ENCODE assay signal across 1 cellular context in the genomic region with DNA sequence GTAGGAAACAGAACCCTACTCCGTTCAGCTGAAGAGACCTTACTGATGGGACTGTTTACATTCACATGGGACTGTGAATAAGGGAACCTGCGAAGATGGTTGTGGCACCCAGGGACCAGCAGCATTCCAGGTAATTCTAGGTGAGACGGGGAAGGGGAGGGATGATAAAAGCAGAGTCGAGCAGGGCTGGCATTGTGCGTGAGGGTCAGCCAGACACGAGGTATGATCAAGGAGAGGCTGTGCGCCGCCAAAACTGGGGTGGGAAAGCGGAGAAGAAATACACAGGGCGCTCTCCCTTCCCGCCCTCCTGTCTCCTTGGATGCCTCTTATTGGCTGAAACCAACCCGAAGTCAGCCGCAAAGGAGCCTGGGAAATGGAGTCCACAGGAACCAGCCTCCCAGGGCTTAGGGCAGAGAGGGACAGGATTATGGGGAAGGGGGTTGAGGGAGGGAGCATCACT.
TF ChIP-seq lines count a peak whose summit lies in the region.

No MANE protein-coding gene starts in this region.

TF ChIP-seq in K562, 482 proteins besides CTCF, POLR2A, EP300 and RAD21 (continued from another document):
- TF ChIP-seq, protein P1, sequence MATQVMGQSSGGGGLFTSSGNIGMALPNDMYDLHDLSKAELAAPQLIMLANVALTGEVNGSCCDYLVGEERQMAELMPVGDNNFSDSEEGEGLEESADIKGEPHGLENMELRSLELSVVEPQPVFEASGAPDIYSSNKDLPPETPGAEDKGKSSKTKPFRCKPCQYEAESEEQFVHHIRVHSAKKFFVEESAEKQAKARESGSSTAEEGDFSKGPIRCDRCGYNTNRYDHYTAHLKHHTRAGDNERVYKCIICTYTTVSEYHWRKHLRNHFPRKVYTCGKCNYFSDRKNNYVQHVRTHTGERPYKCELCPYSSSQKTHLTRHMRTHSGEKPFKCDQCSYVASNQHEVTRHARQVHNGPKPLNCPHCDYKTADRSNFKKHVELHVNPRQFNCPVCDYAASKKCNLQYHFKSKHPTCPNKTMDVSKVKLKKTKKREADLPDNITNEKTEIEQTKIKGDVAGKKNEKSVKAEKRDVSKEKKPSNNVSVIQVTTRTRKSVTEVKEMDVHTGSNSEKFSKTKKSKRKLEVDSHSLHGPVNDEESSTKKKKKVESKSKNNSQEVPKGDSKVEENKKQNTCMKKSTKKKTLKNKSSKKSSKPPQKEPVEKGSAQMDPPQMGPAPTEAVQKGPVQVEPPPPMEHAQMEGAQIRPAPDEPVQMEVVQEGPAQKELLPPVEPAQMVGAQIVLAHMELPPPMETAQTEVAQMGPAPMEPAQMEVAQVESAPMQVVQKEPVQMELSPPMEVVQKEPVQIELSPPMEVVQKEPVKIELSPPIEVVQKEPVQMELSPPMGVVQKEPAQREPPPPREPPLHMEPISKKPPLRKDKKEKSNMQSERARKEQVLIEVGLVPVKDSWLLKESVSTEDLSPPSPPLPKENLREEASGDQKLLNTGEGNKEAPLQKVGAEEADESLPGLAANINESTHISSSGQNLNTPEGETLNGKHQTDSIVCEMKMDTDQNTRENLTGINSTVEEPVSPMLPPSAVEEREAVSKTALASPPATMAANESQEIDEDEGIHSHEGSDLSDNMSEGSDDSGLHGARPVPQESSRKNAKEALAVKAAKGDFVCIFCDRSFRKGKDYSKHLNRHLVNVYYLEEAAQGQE (CRISPR knock-in tag; IDR thresholded peaks at IDR 0.05; ENCODE audit: low read depth): no peak
- TF ChIP-seq NR4A1 (CRISPR knock-in tag; IDR thresholded peaks at IDR 0.05) (no peak), NR4A1 (tag; IDR thresholded peaks at IDR 0.05) (0 out of 2 replicates have a peak, but pooled peaks have one; percentile 7), LCOR (CRISPR knock-in tag; IDR thresholded peaks at IDR 0.05) (peak; percentile 54; the same call in 1 of the 2 replicates), RBM14 (IDR thresholded peaks at IDR 0.05; ENCODE audit: borderline replicate concordance, insufficient read depth, low read depth, low read length) (no peak), ATF7 (IDR thresholded peaks at IDR 0.05) (no peak), ZNF785 (CRISPR knock-in tag; IDR thresholded peaks at IDR 0.05) (no peak), FOXK2 (conservative IDR thresholded peaks at IDR 0.05 in 1 of 2, IDR thresholded peaks at IDR 0.05 in 1 of 2; ENCODE audit: low read depth in 2 of 2) (peak; percentile 71 to 75; a peak in 3 of 4 replicates), CTBP1 (IDR thresholded peaks at IDR 0.05; ENCODE audit: borderline replicate concordance) (peak; percentile 59), RBFOX2 (IDR thresholded peaks at IDR 0.05; ENCODE audit: low read depth, low read length) (peak; percentile 52), MAFG (tag; conservative IDR thresholded peaks at IDR 0.05) (no peak), ATF1 (CRISPR knock-in tag; IDR thresholded peaks at IDR 0.05) (no peak), ATF1 (tag; IDR thresholded peaks at IDR 0.05) (peak; percentile 33; the same call in 1 of the 2 replicates), CREM (IDR thresholded peaks at IDR 0.05; ENCODE audit: low read depth) (peak; percentile 45; the same call in 1 of the 2 replicates), RB1 (IDR thresholded peaks at IDR 0.05; ENCODE audit: low read depth) (peak; percentile 50; the same call in 1 of the 2 replicates), NFYB (IDR thresholded peaks at IDR 0.05; ENCODE audit: extremely low read depth, insufficient read length) (peak; percentile 32)
- TF ChIP-seq, protein P2, sequence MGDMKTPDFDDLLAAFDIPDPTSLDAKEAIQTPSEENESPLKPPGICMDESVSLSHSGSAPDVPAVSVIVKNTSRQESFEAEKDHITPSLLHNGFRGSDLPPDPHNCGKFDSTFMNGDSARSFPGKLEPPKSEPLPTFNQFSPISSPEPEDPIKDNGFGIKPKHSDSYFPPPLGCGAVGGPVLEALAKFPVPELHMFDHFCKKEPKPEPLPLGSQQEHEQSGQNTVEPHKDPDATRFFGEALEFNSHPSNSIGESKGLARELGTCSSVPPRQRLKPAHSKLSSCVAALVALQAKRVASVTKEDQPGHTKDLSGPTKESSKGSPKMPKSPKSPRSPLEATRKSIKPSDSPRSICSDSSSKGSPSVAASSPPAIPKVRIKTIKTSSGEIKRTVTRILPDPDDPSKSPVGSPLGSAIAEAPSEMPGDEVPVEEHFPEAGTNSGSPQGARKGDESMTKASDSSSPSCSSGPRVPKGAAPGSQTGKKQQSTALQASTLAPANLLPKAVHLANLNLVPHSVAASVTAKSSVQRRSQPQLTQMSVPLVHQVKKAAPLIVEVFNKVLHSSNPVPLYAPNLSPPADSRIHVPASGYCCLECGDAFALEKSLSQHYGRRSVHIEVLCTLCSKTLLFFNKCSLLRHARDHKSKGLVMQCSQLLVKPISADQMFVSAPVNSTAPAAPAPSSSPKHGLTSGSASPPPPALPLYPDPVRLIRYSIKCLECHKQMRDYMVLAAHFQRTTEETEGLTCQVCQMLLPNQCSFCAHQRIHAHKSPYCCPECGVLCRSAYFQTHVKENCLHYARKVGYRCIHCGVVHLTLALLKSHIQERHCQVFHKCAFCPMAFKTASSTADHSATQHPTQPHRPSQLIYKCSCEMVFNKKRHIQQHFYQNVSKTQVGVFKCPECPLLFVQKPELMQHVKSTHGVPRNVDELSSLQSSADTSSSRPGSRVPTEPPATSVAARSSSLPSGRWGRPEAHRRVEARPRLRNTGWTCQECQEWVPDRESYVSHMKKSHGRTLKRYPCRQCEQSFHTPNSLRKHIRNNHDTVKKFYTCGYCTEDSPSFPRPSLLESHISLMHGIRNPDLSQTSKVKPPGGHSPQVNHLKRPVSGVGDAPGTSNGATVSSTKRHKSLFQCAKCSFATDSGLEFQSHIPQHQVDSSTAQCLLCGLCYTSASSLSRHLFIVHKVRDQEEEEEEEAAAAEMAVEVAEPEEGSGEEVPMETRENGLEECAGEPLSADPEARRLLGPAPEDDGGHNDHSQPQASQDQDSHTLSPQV (IDR thresholded peaks at IDR 0.05): 0 out of 2 replicates have a peak, but pooled peaks have one; percentile 34
- TF ChIP-seq, protein P3, sequence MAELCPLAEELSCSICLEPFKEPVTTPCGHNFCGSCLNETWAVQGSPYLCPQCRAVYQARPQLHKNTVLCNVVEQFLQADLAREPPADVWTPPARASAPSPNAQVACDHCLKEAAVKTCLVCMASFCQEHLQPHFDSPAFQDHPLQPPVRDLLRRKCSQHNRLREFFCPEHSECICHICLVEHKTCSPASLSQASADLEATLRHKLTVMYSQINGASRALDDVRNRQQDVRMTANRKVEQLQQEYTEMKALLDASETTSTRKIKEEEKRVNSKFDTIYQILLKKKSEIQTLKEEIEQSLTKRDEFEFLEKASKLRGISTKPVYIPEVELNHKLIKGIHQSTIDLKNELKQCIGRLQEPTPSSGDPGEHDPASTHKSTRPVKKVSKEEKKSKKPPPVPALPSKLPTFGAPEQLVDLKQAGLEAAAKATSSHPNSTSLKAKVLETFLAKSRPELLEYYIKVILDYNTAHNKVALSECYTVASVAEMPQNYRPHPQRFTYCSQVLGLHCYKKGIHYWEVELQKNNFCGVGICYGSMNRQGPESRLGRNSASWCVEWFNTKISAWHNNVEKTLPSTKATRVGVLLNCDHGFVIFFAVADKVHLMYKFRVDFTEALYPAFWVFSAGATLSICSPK (IDR thresholded peaks at IDR 0.05; ENCODE audit: borderline replicate concordance): no peak
- TF ChIP-seq, protein P4, sequence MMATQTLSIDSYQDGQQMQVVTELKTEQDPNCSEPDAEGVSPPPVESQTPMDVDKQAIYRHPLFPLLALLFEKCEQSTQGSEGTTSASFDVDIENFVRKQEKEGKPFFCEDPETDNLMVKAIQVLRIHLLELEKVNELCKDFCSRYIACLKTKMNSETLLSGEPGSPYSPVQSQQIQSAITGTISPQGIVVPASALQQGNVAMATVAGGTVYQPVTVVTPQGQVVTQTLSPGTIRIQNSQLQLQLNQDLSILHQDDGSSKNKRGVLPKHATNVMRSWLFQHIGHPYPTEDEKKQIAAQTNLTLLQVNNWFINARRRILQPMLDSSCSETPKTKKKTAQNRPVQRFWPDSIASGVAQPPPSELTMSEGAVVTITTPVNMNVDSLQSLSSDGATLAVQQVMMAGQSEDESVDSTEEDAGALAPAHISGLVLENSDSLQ (IDR thresholded peaks at IDR 0.05): no peak
- TF ChIP-seq, protein P5, sequence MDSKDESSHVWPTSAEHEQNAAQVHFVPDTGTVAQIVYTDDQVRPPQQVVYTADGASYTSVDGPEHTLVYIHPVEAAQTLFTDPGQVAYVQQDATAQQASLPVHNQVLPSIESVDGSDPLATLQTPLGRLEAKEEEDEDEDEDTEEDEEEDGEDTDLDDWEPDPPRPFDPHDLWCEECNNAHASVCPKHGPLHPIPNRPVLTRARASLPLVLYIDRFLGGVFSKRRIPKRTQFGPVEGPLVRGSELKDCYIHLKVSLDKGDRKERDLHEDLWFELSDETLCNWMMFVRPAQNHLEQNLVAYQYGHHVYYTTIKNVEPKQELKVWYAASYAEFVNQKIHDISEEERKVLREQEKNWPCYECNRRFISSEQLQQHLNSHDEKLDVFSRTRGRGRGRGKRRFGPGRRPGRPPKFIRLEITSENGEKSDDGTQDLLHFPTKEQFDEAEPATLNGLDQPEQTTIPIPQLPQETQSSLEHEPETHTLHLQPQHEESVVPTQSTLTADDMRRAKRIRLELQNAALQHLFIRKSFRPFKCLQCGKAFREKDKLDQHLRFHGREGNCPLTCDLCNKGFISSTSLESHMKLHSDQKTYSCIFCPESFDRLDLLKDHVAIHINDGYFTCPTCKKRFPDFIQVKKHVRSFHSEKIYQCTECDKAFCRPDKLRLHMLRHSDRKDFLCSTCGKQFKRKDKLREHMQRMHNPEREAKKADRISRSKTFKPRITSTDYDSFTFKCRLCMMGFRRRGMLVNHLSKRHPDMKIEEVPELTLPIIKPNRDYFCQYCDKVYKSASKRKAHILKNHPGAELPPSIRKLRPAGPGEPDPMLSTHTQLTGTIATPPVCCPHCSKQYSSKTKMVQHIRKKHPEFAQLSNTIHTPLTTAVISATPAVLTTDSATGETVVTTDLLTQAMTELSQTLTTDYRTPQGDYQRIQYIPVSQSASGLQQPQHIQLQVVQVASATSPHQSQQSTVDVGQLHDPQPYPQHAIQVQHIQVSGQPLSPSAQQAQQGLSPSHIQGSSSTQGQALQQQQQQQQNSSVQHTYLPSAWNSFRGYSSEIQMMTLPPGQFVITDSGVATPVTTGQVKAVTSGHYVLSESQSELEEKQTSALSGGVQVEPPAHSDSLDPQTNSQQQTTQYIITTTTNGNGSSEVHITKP (IDR thresholded peaks at IDR 0.05; ENCODE audit: partially characterized antibody): peak; percentile 15
- TF ChIP-seq, protein P6, sequence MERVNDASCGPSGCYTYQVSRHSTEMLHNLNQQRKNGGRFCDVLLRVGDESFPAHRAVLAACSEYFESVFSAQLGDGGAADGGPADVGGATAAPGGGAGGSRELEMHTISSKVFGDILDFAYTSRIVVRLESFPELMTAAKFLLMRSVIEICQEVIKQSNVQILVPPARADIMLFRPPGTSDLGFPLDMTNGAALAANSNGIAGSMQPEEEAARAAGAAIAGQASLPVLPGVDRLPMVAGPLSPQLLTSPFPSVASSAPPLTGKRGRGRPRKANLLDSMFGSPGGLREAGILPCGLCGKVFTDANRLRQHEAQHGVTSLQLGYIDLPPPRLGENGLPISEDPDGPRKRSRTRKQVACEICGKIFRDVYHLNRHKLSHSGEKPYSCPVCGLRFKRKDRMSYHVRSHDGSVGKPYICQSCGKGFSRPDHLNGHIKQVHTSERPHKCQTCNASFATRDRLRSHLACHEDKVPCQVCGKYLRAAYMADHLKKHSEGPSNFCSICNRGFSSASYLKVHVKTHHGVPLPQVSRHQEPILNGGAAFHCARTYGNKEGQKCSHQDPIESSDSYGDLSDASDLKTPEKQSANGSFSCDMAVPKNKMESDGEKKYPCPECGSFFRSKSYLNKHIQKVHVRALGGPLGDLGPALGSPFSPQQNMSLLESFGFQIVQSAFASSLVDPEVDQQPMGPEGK (CRISPR knock-in tag; IDR thresholded peaks at IDR 0.05; ENCODE audit: borderline replicate concordance): no peak
